ENCODE assay signal across 24 cellular contexts in the genomic region with DNA sequence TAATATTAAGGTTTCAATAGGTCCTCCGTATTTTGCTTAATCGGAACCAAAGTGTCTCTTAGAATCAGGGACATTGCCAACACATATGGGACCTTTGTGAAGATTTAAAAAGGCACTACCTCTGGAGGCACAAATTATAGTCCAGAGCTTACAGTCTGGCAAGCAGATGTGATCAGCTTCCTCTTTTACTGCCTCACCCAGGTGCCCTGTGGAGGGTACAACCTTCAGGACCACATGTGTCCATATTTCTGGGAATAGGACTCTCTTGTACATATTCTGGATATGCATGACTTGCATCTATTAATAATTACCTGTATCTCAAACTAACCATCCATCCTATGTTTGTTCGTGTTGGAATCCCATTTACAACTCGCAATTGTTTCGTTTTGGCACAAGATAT.
"Had no signal": no experiment of that assay in that cellular context is flagged by ENCODE, and none has a peak within 500 bp of the region (broad histone marks: within the 10 kb centered on the region; RNA-seq: fewer than 3 reads in every experiment).

No MANE protein-coding gene starts in this region.

- H3K4me1 ChIP-seq: esophagus squamous epithelium, lower lobe of right lung, parathyroid adenoma, right lobe of liver, suprapubic skin, transverse colon, upper lobe of right lung, uterus had no signal

- H3K27ac ChIP-seq: esophagus squamous epithelium, heart right ventricle, lower lobe of right lung, neutrophil, parathyroid adenoma, right lobe of liver, suprapubic skin, transverse colon, upper lobe of right lung, uterus had no signal

- H3K79me2 ChIP-seq: parathyroid adenoma had no signal

- H3K36me3 ChIP-seq: esophagus squamous epithelium, lower lobe of right lung, right lobe of liver, suprapubic skin, transverse colon, upper lobe of right lung, uterus had no signal

- H3K4me3 ChIP-seq: esophagus squamous epithelium, heart right ventricle, lower lobe of right lung, right lobe of liver, suprapubic skin, transverse colon, upper lobe of right lung, uterus had no signal

- ATAC-seq: effector memory CD8-positive, alpha-beta T cell; heart right ventricle; left ventricle myocardium superior; lower lobe of right lung; natural killer cell treated with Interleukin-12 subunit alpha and Interleukin-12 subunit beta and Interleukin-15 and Interleukin-18, amount 100 ng/mL, for 72 hours; right lobe of liver; stimulated activated naive CD8-positive, alpha-beta T cell treated with anti-CD3 and anti-CD28 coated beads, Interleukin-15, amount 100 ng/mL, for 72 hours; upper lobe of right lung had no signal

- H3K9ac ChIP-seq: parathyroid adenoma had no signal

- H3K27me3 ChIP-seq: esophagus squamous epithelium, heart right ventricle, neutrophil, right lobe of liver, suprapubic skin, transverse colon, upper lobe of right lung, uterus had no signal

- DNase-seq: cortex of kidney; effector memory CD8-positive, alpha-beta T cell; erythroblast; esophagus squamous epithelium; foreskin melanocyte; glutamatergic neuron; heart right ventricle; left ventricle myocardium superior; lower lobe of right lung; right lobe of liver; small intestine; stimulated activated CD4-positive, alpha-beta T cell treated with anti-CD3 and anti-CD28 coated beads, Interleukin-12 subunit alpha, Interleukin-12 subunit beta, amount 100 ng/mL, for 4 hours; stimulated activated CD4-positive, alpha-beta T cell treated with anti-CD3 and anti-CD28 coated beads, Interleukin-1b, Interleukin-23, amount 100 ng/mL, for 48 hours; stimulated activated CD4-positive, alpha-beta T cell treated with anti-CD3 and anti-CD28 coated beads, Interleukin-4, amount 100 ng/mL, for 1 hour; stimulated activated CD8-positive, alpha-beta memory T cell treated with anti-CD3 and anti-CD28 coated beads, Interleukin-4, amount 100 ng/mL, for 48 hours; stimulated activated naive CD4-positive, alpha-beta T cell; stimulated activated naive CD8-positive, alpha-beta T cell treated with anti-CD3 and anti-CD28 coated beads, Interleukin-15, amount 100 ng/mL, for 72 hours; transverse colon; upper lobe of right lung; uterus had no signal
